In the genomic region with DNA sequence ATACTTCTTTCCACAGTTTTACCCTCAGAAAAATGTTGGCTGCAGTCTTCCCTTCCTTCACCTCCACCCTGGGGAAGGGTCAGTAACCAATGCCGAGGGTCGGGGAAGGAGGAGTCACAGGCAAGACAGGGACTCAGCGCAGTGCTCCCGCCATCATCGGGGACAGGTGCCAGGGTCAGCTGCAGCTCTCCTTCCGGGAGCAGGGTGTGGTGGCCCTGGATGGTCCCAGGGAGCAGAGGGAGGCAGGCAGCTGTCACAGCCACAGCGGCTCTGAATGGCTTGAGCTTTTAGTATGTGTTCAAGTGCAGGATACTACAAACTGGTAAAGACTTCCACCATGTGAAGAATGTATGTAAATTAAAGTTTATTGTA, we compare ENCODE assay signal across 20 cellular contexts. TPM values are rescaled to one million over a fixed set of nuclear protein-coding genes. Genes with fewer than 3 reads are reported as not detected.
DNase-seq lines count a peak whose midpoint lies in the region; FAIRE-seq and TF ChIP-seq lines count a peak whose summit lies in the region.
"Had no signal": no experiment of that assay in that cellular context is flagged by ENCODE, and none has a peak within 500 bp of the region (broad histone marks: within the 10 kb centered on the region; RNA-seq: fewer than 3 reads in every experiment).

No MANE protein-coding gene starts in this region.

- H3K36me3 ChIP-seq in WERI-Rb-1 (peaks cover 6% of the 10 kb centered on the region; the same call in 1 of the 2 replicates), small intestine (ENCODE audit: control insufficient read depth in 2 of 2, insufficient read depth in 2 of 2, low read length in 2 of 2) (peaks cover 0 to 6% of the 10 kb centered on the region in 2 donors)
- H3K36me3 ChIP-seq: prostate gland had no signal

- H3K27ac ChIP-seq in WERI-Rb-1: no peak overlapping the region
- H3K27ac ChIP-seq in layer of hippocampus (ENCODE audit: low read depth, low read length): peak overlapping the region; percentile 49
- H3K27ac ChIP-seq in small intestine (ENCODE audit: low read depth in 1 of 2, low read length in 1 of 2): no peak overlapping the region
- H3K27ac ChIP-seq: A549; BLaER1 treated with 17β-estradiol and CSF1 and Interleukin-3, amounts not matched to agents 10 nM and 100 nM; prostate gland had no signal

- H3K4me3 ChIP-seq in WERI-Rb-1 (ENCODE audit: low read depth, low read length) (no peak overlapping the region), small intestine (ENCODE audit: low read depth in 1 of 2, low read length in 2 of 2) (no peak overlapping the region)
- H3K4me3 ChIP-seq: A549; ascending aorta; BLaER1 treated with 17β-estradiol and CSF1 and Interleukin-3, amounts not matched to agents 10 nM and 100 nM; prostate gland; thyroid gland had no signal

- no peak for FAIRE-seq in small intestine (lab: Jason Lieb, UNC)
- FAIRE-seq: A549, HTR-8/SVneo, keratinocyte had no signal

- WGBS in small intestine, 3 donors: 12 to 63% (median 45%) methylated on average over 7 of the region's 7 CpGs

- peak; percentile 5 for DNase-seq in NCI-H2107 treated with DMSO at 0.1 percent for 48 hours (lab: John Stamatoyannopoulos, UW; ENCODE audit: unreplicated experiment)
- no peak for DNase-seq in NCI-H2107 (lab: John Stamatoyannopoulos, UW)
- DNase-seq in WERI-Rb-1: peak; percentile 43
- DNase-seq in small intestine: peak; percentile 28
- DNase-seq in NCI-H1694 (lab: John Stamatoyannopoulos, UW): no peak
- no peak for DNase-seq in activated T-cell treated with anti-CD3 and anti-CD28 coated beads, Interleukin-2, amount 50 U/mL, for 48 hours
- DNase-seq in T-helper 1 cell: no peak
- DNase-seq: activated CD4-positive, alpha-beta T cell treated with anti-CD3 and anti-CD28 coated beads, Interleukin-2, amount 10 ng/mL, durations not matched to agents 24 days and 14 days; activated CD8-positive, alpha-beta memory T cell treated with anti-CD3 and anti-CD28 coated beads, Interleukin-2, amount 50 U/mL, for 48 hours; DMS79; NCI-H526; OCI-M1; thyroid gland had no signal

- no peaks in the 10 kb centered on the region for H3K27me3 ChIP-seq in WERI-Rb-1 (ENCODE audit: insufficient read depth, low read depth, severe bottlenecking)
- no peaks in the 10 kb centered on the region for H3K27me3 ChIP-seq in layer of hippocampus (ENCODE audit: control insufficient read depth, insufficient read depth, low read length)
- H3K27me3 ChIP-seq in small intestine (ENCODE audit: control insufficient read depth in 2 of 2, insufficient read depth in 2 of 2, low read length in 2 of 2): no peaks in the 10 kb centered on the region
- H3K27me3 ChIP-seq: ascending aorta; BLaER1 treated with 17β-estradiol and CSF1 and Interleukin-3, amounts not matched to agents 10 nM and 100 nM; thyroid gland had no signal

- H3K9me3 ChIP-seq in WERI-Rb-1 (ENCODE audit: severe bottlenecking) (no peaks in the 10 kb centered on the region), small intestine (ENCODE audit: control insufficient read depth, low read depth) (no peaks in the 10 kb centered on the region)
- H3K9me3 ChIP-seq: A549; ascending aorta; BLaER1 treated with 17β-estradiol and CSF1 and Interleukin-3, amounts not matched to agents 10 nM and 100 nM; prostate gland; thyroid gland had no signal

- TF ChIP-seq CTCF in WERI-Rb-1 (IDR thresholded peaks at IDR 0.05; ENCODE audit: low read depth, low read length): no peak

- no peaks in the 10 kb centered on the region for H3K4me1 ChIP-seq in small intestine (ENCODE audit: control insufficient read depth in 2 of 2, insufficient read depth in 1 of 2, low read depth in 1 of 2, low read length in 1 of 2)
- H3K4me1 ChIP-seq: A549, prostate gland had no signal

RNA-seq across cellular contexts. Expression of gene PI16, which starts 26.0 kb away (rescaled TPM):
- 1 to 10 TPM in 1 of 3 donors, under 1 TPM in 1, not detected in 1; 0.27 to 2.3 TPM for polyA plus RNA-seq in small intestine
- polyA plus RNA-seq: A549, keratinocyte had no signal

RNA-seq across cellular contexts. Expression of gene C6orf89, which starts 42.8 kb away (rescaled TPM):
- 10 to 100 TPM in 1 of 3 donors, 1 to 10 TPM in 2; 6.5 to 30.6 (median 6.9) TPM for polyA plus RNA-seq in small intestine

RNA-seq across cellular contexts. Expression of gene PPIL1, which starts 53.9 kb away (rescaled TPM):
- 10 to 100 TPM in 1 of 3 donors, 1 to 10 TPM in 2; 8.1 to 37.3 (median 9.2) TPM for polyA plus RNA-seq in small intestine

RNA-seq across cellular contexts. Expression of gene MTCH1, which starts 57.5 kb away (rescaled TPM):
- polyA plus RNA-seq in small intestine: 100 to 1,000 TPM; 122 to 134 (median 125) TPM

Comparison
In these comparisons a context has a peak if more than half of its experiments do, and no peak if none do; other contexts are left out.
1. DNase-seq: peak in NCI-H2107 treated with DMSO at 0.1 percent for 48 hours (single experiment), WERI-Rb-1 (single experiment) and small intestine (single experiment); none in NCI-H2107 (single experiment), NCI-H1694 (single experiment), activated T-cell treated with anti-CD3 and anti-CD28 coated beads, Interleukin-2, amount 50 U/mL, for 48 hours (0 of 2) and T-helper 1 cell (0 of 5).